17 cellular contexts compared by ENCODE assay signal in the genomic region with DNA sequence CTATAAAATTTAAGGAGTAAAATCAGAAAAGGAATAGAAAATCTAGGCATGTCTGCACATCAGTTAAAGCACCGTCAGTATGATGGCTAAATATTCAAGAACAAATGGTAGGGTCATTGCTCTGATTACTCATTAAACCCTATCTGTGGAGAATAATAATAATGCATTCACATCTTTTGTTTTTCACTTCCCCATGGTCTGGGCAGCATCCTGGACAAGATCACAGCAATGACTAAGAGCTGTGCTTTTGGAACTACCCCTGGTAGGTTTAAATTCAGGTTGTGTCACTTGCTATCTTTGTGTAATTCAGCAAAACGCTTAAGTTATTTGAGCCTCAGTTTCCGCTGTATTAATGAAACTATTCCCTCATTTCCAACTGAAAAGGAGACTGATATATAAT. TPM values are rescaled to one million over a fixed set of nuclear protein-coding genes. Genes with fewer than 3 reads are reported as not detected.
DNase-seq lines count a peak whose midpoint lies in the region; ATAC-seq, FAIRE-seq and TF ChIP-seq lines count a peak whose summit lies in the region.
"Had no signal": no experiment of that assay in that cellular context is flagged by ENCODE, and none has a peak within 500 bp of the region (broad histone marks: within the 10 kb centered on the region; RNA-seq: fewer than 3 reads in every experiment).

No MANE protein-coding gene starts in this region.

- H3K27ac Mint-ChIP-seq in Calu3 (ENCODE audit: unreplicated experiment) = no peak overlapping the region
- H3K27ac Mint-ChIP-seq: stimulated activated naive CD8-positive, alpha-beta T cell treated with anti-CD3 and anti-CD28 coated beads, Interleukin-15, Interleukin-2, amounts not matched to agents 100 ng/mL and 50 ng/mL, for 24 hours had no signal

- CTCF ChIA-PET in Calu3 (lab: Charles Lee) = no interaction called here

- H3K27me3 Mint-ChIP-seq in Calu3 (ENCODE audit: unreplicated experiment) = no peaks in the 10 kb centered on the region
- H3K27me3 Mint-ChIP-seq: stimulated activated naive CD8-positive, alpha-beta T cell treated with anti-CD3 and anti-CD28 coated beads, Interleukin-15, Interleukin-2, amounts not matched to agents 100 ng/mL and 50 ng/mL, for 24 hours had no signal

- no peak for TF ChIP-seq POLR2A in GM12892 (IDR thresholded peaks at IDR 0.05; ENCODE audit: low read depth, low read length)

- H3K9me3 Mint-ChIP-seq in Calu3 (ENCODE audit: low read depth, unreplicated experiment) = peaks cover 4% of the 10 kb centered on the region

- no peaks in the 10 kb centered on the region for H3K36me3 Mint-ChIP-seq in Calu3 (ENCODE audit: insufficient read depth, unreplicated experiment)

- no peak overlapping the region for H3K4me3 Mint-ChIP-seq in Calu3 (ENCODE audit: low read depth, unreplicated experiment)
- H3K4me3 Mint-ChIP-seq: stimulated activated naive CD8-positive, alpha-beta T cell treated with anti-CD3 and anti-CD28 coated beads, Interleukin-15, Interleukin-2, amounts not matched to agents 100 ng/mL and 50 ng/mL, for 24 hours had no signal

- peak; percentile 87 for FAIRE-seq in GM12892 (lab: Jason Lieb, UNC)

- ATAC-seq in GM19372 (IDR thresholded peaks at IDR 0.05; ENCODE audit: low read depth, unreplicated experiment) (peak; percentile 90), HG02642 (IDR thresholded peaks at IDR 0.05; ENCODE audit: poor library complexity, unreplicated experiment) (peak; percentile 93), HG03354 (IDR thresholded peaks at IDR 0.05; ENCODE audit: poor library complexity, severe bottlenecking, unreplicated experiment) (peak; percentile 99)
- ATAC-seq: HCT116, lower lobe of right lung had no signal

- TF ChIP-seq CTCF in Calu3 (IDR thresholded peaks at IDR 0.05; ENCODE audit: unreplicated experiment) = no peak

- H3K4me1 Mint-ChIP-seq in Calu3 (ENCODE audit: low read depth, unreplicated experiment) = no peaks in the 10 kb centered on the region

- BruUV-seq in Calu3 (replicated peaks; lab: Mats Ljungman, UMichigan) = no TSS peak

- intact Hi-C loops in Calu3 (cut with micrococcal nuclease; ENCODE audit: unreplicated experiment) = no loop called here

- no peak for DNase-seq in GM12892 (ENCODE audit: insufficient read length)
- no peak for DNase-seq in SHP77 (lab: John Stamatoyannopoulos, UW)
- DNase-seq in T-helper 1 cell = no peak
- no peak for DNase-seq in HuH-7.5 (ENCODE audit: low spot score)
- no peak for DNase-seq in Calu3
- DNase-seq: amygdala, lower lobe of right lung, NCI-H2171, Peyer's patch, T1000 had no signal

RNA-seq across cellular contexts. Expression of a gene that starts 33.1 kb away (rescaled TPM):
- 0.55 TPM for polyA plus RNA-seq in GM12892 (2012; ENCODE audit: missing spikeins)
- not detected in 2 replicates for total RNA-seq in Calu3 (2022)
- total RNA-seq: LHCN-M2, lower lobe of right lung, osteocyte had no signal
